ENCODE assay signal across 10 cellular contexts in genomic region chr4:37392540-37393255, GRCh38.
DNase-seq lines count a peak whose midpoint lies in the region; ATAC-seq and TF ChIP-seq lines count a peak whose summit lies in the region.
"Had no signal": no experiment of that assay in that cellular context is flagged by ENCODE, and none has a peak within 500 bp of the region (broad histone marks: within the 10 kb centered on the region; RNA-seq: fewer than 3 reads in every experiment).

No MANE protein-coding gene starts in this region.

- H3K4me3 Mint-ChIP-seq in WTC11, result no peak overlapping the region
- H3K4me3 Mint-ChIP-seq: CD4-positive, CD25-positive, alpha-beta regulatory T cell had no signal

- H3K4me3 ChIP-seq in body of pancreas (no peak overlapping the region), BE2C (ENCODE audit: low read depth, low read length) (no peak overlapping the region)

- TF ChIP-seq CTCF in body of pancreas (IDR thresholded peaks at IDR 0.05), result no peak
- TF ChIP-seq CTCF in WTC11 (IDR thresholded peaks at IDR 0.05), result no peak
- TF ChIP-seq CTCF in BE2C (IDR thresholded peaks at IDR 0.05; ENCODE audit: low read depth, low read length), result no peak

- H3K9me3 ChIP-seq in body of pancreas (no peaks in the 10 kb centered on the region), BE2C (no peaks in the 10 kb centered on the region; the same call in 1 of the 2 replicates)

- intact Hi-C loops in body of pancreas (cut with DNase I), result no loop called here

- TF ChIP-seq POLR2A in body of pancreas (IDR thresholded peaks at IDR 0.05), result no peak

- POLR2A ChIA-PET in WTC11 (lab: Charles Lee), result no interaction called here

- peak; percentile 36 for ATAC-seq in HG02885 (IDR thresholded peaks at IDR 0.05; ENCODE audit: poor library complexity, unreplicated experiment)
- no peak for ATAC-seq in body of pancreas
- ATAC-seq in WTC11, result no peak

- H3K27ac Mint-ChIP-seq in WTC11, result no peak overlapping the region
- H3K27ac Mint-ChIP-seq: CD4-positive, CD25-positive, alpha-beta regulatory T cell had no signal

- peaks cover 5% of the 10 kb centered on the region for H3K9me3 Mint-ChIP-seq in WTC11

- H3K4me1 Mint-ChIP-seq in WTC11, result peaks cover 28% of the 10 kb centered on the region
- H3K4me1 Mint-ChIP-seq: CD4-positive, CD25-positive, alpha-beta regulatory T cell had no signal

- WGBS in body of pancreas, 2 donors, result 48 to 50% methylated on average over 9 of the region's 9 CpGs

- H3K4me1 ChIP-seq in body of pancreas (no peaks in the 10 kb centered on the region), BE2C (no peaks in the 10 kb centered on the region)

- no peak overlapping the region for H3K27ac ChIP-seq in body of pancreas
- H3K27ac ChIP-seq: VCaP had no signal

- H3K27me3 Mint-ChIP-seq in WTC11 (ENCODE audit: low read depth), result no peaks in the 10 kb centered on the region
- H3K27me3 Mint-ChIP-seq: CD4-positive, CD25-positive, alpha-beta regulatory T cell had no signal

- H3K27me3 ChIP-seq in body of pancreas (no peaks in the 10 kb centered on the region), BE2C (0 out of 2 replicates have a peak, but pooled peaks cover 4% of the 10 kb centered on the region)

- CTCF ChIA-PET in WTC11 (lab: Charles Lee), result interaction anchor here (1.6 kb wide), 1 partner anchor 149 kb away, joined by 8 read pairs; no protein-coding TSS in a partner anchor

- DNase-seq in CD1c-positive myeloid dendritic cell (ENCODE audit: extremely low spot score) (peak; percentile 57), body of pancreas (peak; percentile 28 to 56 (median 51)), left kidney (ENCODE audit: low read depth, low spot score) (peak; percentile 19), ureter (ENCODE audit: low spot score) (no peak), WTC11 (ENCODE audit: low spot score) (no peak), BE2C (no peak)
- no peak for DNase-seq in activated CD4-positive, alpha-beta T cell treated with anti-CD3 and anti-CD28 coated beads for 4 hours
- DNase-seq: CD4-positive, CD25-positive, alpha-beta regulatory T cell had no signal

- H3K36me3 ChIP-seq in body of pancreas (replicated peaks in 1 of 2; ENCODE audit: insufficient read depth in 1 of 2, low read depth in 2 of 2), result no peaks in the 10 kb centered on the region
- no peaks in the 10 kb centered on the region for H3K36me3 ChIP-seq in BE2C

- H3K36me3 Mint-ChIP-seq in WTC11, result no peaks in the 10 kb centered on the region
- H3K36me3 Mint-ChIP-seq: CD4-positive, CD25-positive, alpha-beta regulatory T cell had no signal

TF ChIP-seq in WTC11, 78 proteins besides CTCF, POLR2A, EP300 and RAD21:
- TF ChIP-seq ZBTB43 (CRISPR knock-in tag; IDR thresholded peaks at IDR 0.05), result no peak
- no peak for TF ChIP-seq MLX (CRISPR knock-in tag; IDR thresholded peaks at IDR 0.05)
- TF ChIP-seq TP53 (CRISPR knock-in tag; IDR thresholded peaks at IDR 0.05), result no peak
- TF ChIP-seq E2F1 (CRISPR knock-in tag; IDR thresholded peaks at IDR 0.05), result no peak
- no peak for TF ChIP-seq TEAD1 (CRISPR knock-in tag; IDR thresholded peaks at IDR 0.05)
- TF ChIP-seq HMGXB4 (CRISPR knock-in tag; IDR thresholded peaks at IDR 0.05), result no peak
- TF ChIP-seq ATF3 (CRISPR knock-in tag; conservative IDR thresholded peaks at IDR 0.05), result no peak

Comparison
In these comparisons a context has a peak if more than half of its experiments do, and no peak if none do; other contexts are left out.
1. DNase-seq: peak in CD1c-positive myeloid dendritic cell (single experiment), body of pancreas (4 of 4) and left kidney (single experiment); none in ureter (single experiment), activated CD4-positive, alpha-beta T cell treated with anti-CD3 and anti-CD28 coated beads for 4 hours (0 of 2), WTC11 (single experiment) and BE2C (single experiment).